ENCODE assay signal across 2 cellular contexts in genomic region chr11:1442163-1442562, GRCh38.
TF ChIP-seq lines count a peak whose summit lies in the region.

No MANE protein-coding gene starts in this region.

TF ChIP-seq in A549, 52 proteins besides CTCF, POLR2A, EP300 and RAD21:
- no peak for TF ChIP-seq MYC (IDR thresholded peaks at IDR 0.05; ENCODE audit: borderline replicate concordance, low read length)
- TF ChIP-seq CHD2 (IDR thresholded peaks at IDR 0.05; ENCODE audit: low read length, partially characterized antibody) = no peak
- TF ChIP-seq TFCP2L1 (CRISPR knock-in tag; IDR thresholded peaks at IDR 0.05) = no peak
- no peak for TF ChIP-seq ZSCAN20 (CRISPR knock-in tag; IDR thresholded peaks at IDR 0.05)
- no peak for TF ChIP-seq FOSB (CRISPR knock-in tag; IDR thresholded peaks at IDR 0.05)
- TF ChIP-seq EHMT2 (IDR thresholded peaks at IDR 0.05; ENCODE audit: low read depth) = no peak
- TF ChIP-seq SMC3 (IDR thresholded peaks at IDR 0.05) = no peak
- TF ChIP-seq RARB (CRISPR knock-in tag; IDR thresholded peaks at IDR 0.05) = no peak
- TF ChIP-seq CHD4 (IDR thresholded peaks at IDR 0.05; ENCODE audit: borderline replicate concordance) = no peak
TF ChIP-seq in A549: peak in this region for 0.

TF ChIP-seq in K562, 482 proteins besides CTCF, POLR2A, EP300 and RAD21:
- peak; percentile 97 for TF ChIP-seq ATF7 (IDR thresholded peaks at IDR 0.05)
- peak; percentile 84; the same call in 1 of the 2 replicates for TF ChIP-seq ATF2 (CRISPR knock-in tag; IDR thresholded peaks at IDR 0.05)
- peak; percentile 29 for TF ChIP-seq FOS (IDR thresholded peaks at IDR 0.05; ENCODE audit: extremely low read depth, insufficient read length)
- TF ChIP-seq ATF3 (IDR thresholded peaks at IDR 0.05) = peak; percentile 56; the same call in 1 of the 2 replicates
- no peak for TF ChIP-seq ATF3 (CRISPR knock-in tag; conservative IDR thresholded peaks at IDR 0.05)
- peak; percentile 76 for TF ChIP-seq NFYB (IDR thresholded peaks at IDR 0.05; ENCODE audit: extremely low read depth, insufficient read length)
- TF ChIP-seq ZNF57 (CRISPR knock-in tag; IDR thresholded peaks at IDR 0.05) = no peak
- no peak for TF ChIP-seq HMGN3 (IDR thresholded peaks at IDR 0.05; ENCODE audit: borderline replicate concordance, extremely low read depth, insufficient read length, low read depth, low read length)
- TF ChIP-seq PBX2 (CRISPR knock-in tag; IDR thresholded peaks at IDR 0.05; ENCODE audit: low read depth) = no peak
- peak; percentile 44 for TF ChIP-seq PBX2 (tag; conservative IDR thresholded peaks at IDR 0.05; ENCODE audit: low read depth)
- no peak for TF ChIP-seq CHD4 (IDR thresholded peaks at IDR 0.05; ENCODE audit: insufficient read depth, insufficient replicate concordance, low read depth, low read length, poor library complexity, severe bottlenecking)
- no peak for TF ChIP-seq BRF2 (IDR thresholded peaks at IDR 0.05; ENCODE audit: borderline replicate concordance, insufficient read depth, insufficient read length)
- no peak for TF ChIP-seq HMBOX1 (IDR thresholded peaks at IDR 0.05)
- peak; percentile 90 for TF ChIP-seq PKNOX1 (IDR thresholded peaks at IDR 0.05)
- 0 out of 2 replicates have a peak, but pooled peaks have one; percentile 12 for TF ChIP-seq NFIC (IDR thresholded peaks at IDR 0.05)
